ENCODE assay signal across 22 cellular contexts in genomic region chr14:64419003-64419402, GRCh38.
"Had no signal": no experiment of that assay in that cellular context is flagged by ENCODE, and none has a peak within 500 bp of the region (broad histone marks: within the 10 kb centered on the region; RNA-seq: fewer than 3 reads in every experiment).

No MANE protein-coding gene starts in this region.

- H3K27me3 ChIP-seq: cardiac muscle cell, right atrium auricular region, suprapubic skin, tibial artery had no signal

- FAIRE-seq: kidney had no signal

- ATAC-seq: esophagus mucosa; left colon; naive thymus-derived CD8-positive, alpha-beta T cell had no signal

- DNase-seq: activated CD4-positive, alpha-beta T cell treated with anti-CD3 and anti-CD28 coated beads for 4 hours; activated CD4-positive, alpha-beta T cell treated with anti-CD3 and anti-CD28 coated beads, Interleukin-2, amount 50 U/mL, for 4 hours; activated naive CD4-positive, alpha-beta T cell; activated T-cell treated with anti-CD3 and anti-CD28 coated beads, Interleukin-2, amount 50 U/mL, for 48 hours; aorta; foreskin fibroblast; head of caudate nucleus; hippocampal formation; kidney; left colon; naive thymus-derived CD8-positive, alpha-beta T cell; nucleus accumbens; stimulated activated CD4-positive, alpha-beta T cell treated with anti-CD3 and anti-CD28 coated beads, Interleukin-15, amount 100 ng/mL, for 24 hours; stimulated activated CD4-positive, alpha-beta T cell treated with anti-CD3 and anti-CD28 coated beads, Interleukin-2, amount 100 ng/mL, for 24 hours; stimulated activated naive CD4-positive, alpha-beta T cell; T-helper 1 cell; tibial artery had no signal

- H3K27ac ChIP-seq: cardiac muscle cell, coronary artery, right atrium auricular region, suprapubic skin, tibial artery had no signal

- H3K4me1 ChIP-seq: right atrium auricular region, suprapubic skin, tibial artery had no signal

- H3K9me3 ChIP-seq: right atrium auricular region, suprapubic skin, tibial artery had no signal

- H3K4me3 ChIP-seq: cardiac muscle cell, coronary artery, right atrium auricular region, suprapubic skin, tibial artery had no signal
